ENCODE assay signal across 8 cellular contexts in the genomic region with DNA sequence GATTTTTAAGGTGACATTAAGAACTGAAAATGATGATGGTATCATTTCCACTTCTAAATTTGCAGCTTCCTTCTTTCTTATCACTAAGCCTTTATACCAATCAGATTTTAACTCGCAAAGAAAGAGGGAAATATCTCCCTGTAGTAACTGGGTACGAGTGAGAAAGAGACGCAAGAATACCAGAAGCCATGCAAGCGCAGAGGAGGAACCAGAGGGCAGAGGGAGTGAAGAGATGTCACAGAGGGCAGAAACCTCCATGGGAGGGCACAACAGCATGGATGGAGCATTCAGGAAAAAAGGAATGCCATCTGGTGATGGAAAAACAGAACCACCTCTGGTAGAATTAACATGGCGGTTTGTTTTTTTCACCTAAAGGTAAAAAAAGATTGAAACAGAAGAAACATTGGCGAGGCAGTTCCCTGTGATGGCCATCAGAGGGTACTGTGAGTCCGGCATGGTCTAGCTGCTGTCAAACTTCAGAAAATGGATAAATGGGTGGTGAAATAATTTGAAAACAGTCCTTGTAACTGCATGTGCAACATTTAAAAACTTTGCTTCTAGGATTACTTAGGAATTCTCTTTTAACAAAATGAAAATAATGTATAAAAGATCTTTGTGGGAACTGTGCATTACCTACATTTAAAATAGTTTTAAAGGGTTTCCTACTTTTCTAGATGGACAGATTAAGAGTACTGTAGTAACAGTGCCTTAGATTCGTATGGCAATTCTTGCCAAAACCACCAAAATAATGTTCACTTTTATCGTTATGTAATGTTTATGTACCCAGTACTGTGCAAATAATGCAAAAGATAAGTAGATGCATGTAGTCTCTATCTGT.
DNase-seq lines count a peak whose midpoint lies in the region; ATAC-seq and TF ChIP-seq lines count a peak whose summit lies in the region.

No MANE protein-coding gene starts in this region.

- intact Hi-C loops in activated T-helper 1 cell treated with anti-CD3 and anti-CD28 coated beads, Interleukin-12 subunit alpha, Interleukin-12 subunit beta, Interleukin-2, Interleukin-4 antibody, amounts not matched to agents 30 ng/mL and 10 ng/mL and 1 ng/mL, durations not matched to agents 14 hours and 24 hours and 36 hours (cut with micrococcal nuclease) = no loop called here

- no peaks in the 10 kb centered on the region for H3K9me3 Mint-ChIP-seq in activated T-helper 1 cell treated with anti-CD3 and anti-CD28 coated beads, Interleukin-12 subunit alpha, Interleukin-12 subunit beta, Interleukin-2, Interleukin-4 antibody, amounts not matched to agents 30 ng/mL and 10 ng/mL and 1 ng/mL, durations not matched to agents 14 hours and 24 hours and 36 hours

- H3K27me3 Mint-ChIP-seq in activated T-helper 1 cell treated with anti-CD3 and anti-CD28 coated beads, Interleukin-12 subunit alpha, Interleukin-12 subunit beta, Interleukin-2, Interleukin-4 antibody, amounts not matched to agents 30 ng/mL and 10 ng/mL and 1 ng/mL, durations not matched to agents 14 hours and 24 hours and 36 hours (ENCODE audit: insufficient read depth) = no peaks in the 10 kb centered on the region

- peak; percentile 44 for TF ChIP-seq CTCF in neural cell (IDR thresholded peaks at IDR 0.05; ENCODE audit: poor library complexity, severe bottlenecking)

- H3K27ac ChIP-seq in neural cell (ENCODE audit: low read length) = no peak overlapping the region

- no peaks in the 10 kb centered on the region for H3K36me3 Mint-ChIP-seq in activated T-helper 1 cell treated with anti-CD3 and anti-CD28 coated beads, Interleukin-12 subunit alpha, Interleukin-12 subunit beta, Interleukin-2, Interleukin-4 antibody, amounts not matched to agents 30 ng/mL and 10 ng/mL and 1 ng/mL, durations not matched to agents 14 hours and 24 hours and 36 hours (ENCODE audit: low read depth)

- H3K9ac ChIP-seq in neural cell (ENCODE audit: low read length) = no peak overlapping the region

- H3K27me3 ChIP-seq in neural cell (ENCODE audit: insufficient read depth, low read depth, low read length) = no peaks in the 10 kb centered on the region

- no peak overlapping the region for H2AFZ ChIP-seq in neural cell (ENCODE audit: low read depth, low read length)

- DNase-seq in AG20443 (ENCODE audit: low spot score) (peak; percentile 53), NCI-H2227 treated with DMSO at 0.1 percent for 48 hours (lab: John Stamatoyannopoulos, UW) (peak; percentile 14), dermis blood vessel endothelial cell (peak; percentile 64), NCI-H2171 (lab: John Stamatoyannopoulos, UW) (no peak)
- DNase-seq in activated T-helper 1 cell treated with anti-CD3 and anti-CD28 coated beads, Interleukin-12 subunit alpha, Interleukin-12 subunit beta, Interleukin-2, Interleukin-4 antibody, amounts not matched to agents 30 ng/mL and 10 ng/mL and 1 ng/mL, durations not matched to agents 14 hours and 24 hours and 36 hours (ENCODE audit: low spot score) = no peak

- H3K4me2 ChIP-seq in neural cell (ENCODE audit: low read length) = no peak overlapping the region

- no peaks in the 10 kb centered on the region for H3K9me2 ChIP-seq in neural cell (ENCODE audit: insufficient read depth, low read length)

- H3F3A ChIP-seq in neural cell (ENCODE audit: insufficient read depth, low read length, poor library complexity, severe bottlenecking) = no peaks in the 10 kb centered on the region

- no peak overlapping the region for H3K4me3 ChIP-seq in neural cell (ENCODE audit: low read length)

- H3K4me3 Mint-ChIP-seq in activated T-helper 1 cell treated with anti-CD3 and anti-CD28 coated beads, Interleukin-12 subunit alpha, Interleukin-12 subunit beta, Interleukin-2, Interleukin-4 antibody, amounts not matched to agents 30 ng/mL and 10 ng/mL and 1 ng/mL, durations not matched to agents 14 hours and 24 hours and 36 hours = no peak overlapping the region

- no peak for TF ChIP-seq EP300 in neural cell (conservative IDR thresholded peaks at IDR 0.05; ENCODE audit: poor library complexity, severe bottlenecking)

- H3K9me3 ChIP-seq in neural cell (ENCODE audit: low read length) = no peaks in the 10 kb centered on the region

- H3K79me2 ChIP-seq in neural cell (replicated peaks; ENCODE audit: insufficient read depth, low read length) = no peaks in the 10 kb centered on the region

- H3K27ac Mint-ChIP-seq in activated T-helper 1 cell treated with anti-CD3 and anti-CD28 coated beads, Interleukin-12 subunit alpha, Interleukin-12 subunit beta, Interleukin-2, Interleukin-4 antibody, amounts not matched to agents 30 ng/mL and 10 ng/mL and 1 ng/mL, durations not matched to agents 14 hours and 24 hours and 36 hours = no peak overlapping the region

- ATAC-seq in GM18511 (IDR thresholded peaks at IDR 0.05; ENCODE audit: unreplicated experiment) = peak; percentile 78
- no peak for ATAC-seq in HG03378 (IDR thresholded peaks at IDR 0.05; ENCODE audit: unreplicated experiment)

- H3K4me1 Mint-ChIP-seq in activated T-helper 1 cell treated with anti-CD3 and anti-CD28 coated beads, Interleukin-12 subunit alpha, Interleukin-12 subunit beta, Interleukin-2, Interleukin-4 antibody, amounts not matched to agents 30 ng/mL and 10 ng/mL and 1 ng/mL, durations not matched to agents 14 hours and 24 hours and 36 hours (ENCODE audit: low read depth) = no peaks in the 10 kb centered on the region

- H3K36me3 ChIP-seq in neural cell (ENCODE audit: insufficient read depth, low read length) = no peaks in the 10 kb centered on the region

- peak; percentile 29 for TF ChIP-seq RAD21 in neural cell (conservative IDR thresholded peaks at IDR 0.05)

- H4K20me1 ChIP-seq in neural cell (ENCODE audit: insufficient read depth) = no peaks in the 10 kb centered on the region

TF ChIP-seq in neural cell, 6 proteins besides CTCF, POLR2A, EP300 and RAD21:
- TF ChIP-seq POLR2AphosphoS5 (IDR thresholded peaks at IDR 0.05) (no peak), TAF1 (IDR thresholded peaks at IDR 0.05; ENCODE audit: low read depth) (no peak), MXI1 (conservative IDR thresholded peaks at IDR 0.05; ENCODE audit: poor library complexity, severe bottlenecking) (no peak), EZH2 (IDR thresholded peaks at IDR 0.05; ENCODE audit: borderline replicate concordance, insufficient read depth, low read length, poor library complexity, severe bottlenecking) (no peak), SMC3 (conservative IDR thresholded peaks at IDR 0.05; ENCODE audit: poor library complexity) (no peak)
- TF ChIP-seq, protein P1, sequence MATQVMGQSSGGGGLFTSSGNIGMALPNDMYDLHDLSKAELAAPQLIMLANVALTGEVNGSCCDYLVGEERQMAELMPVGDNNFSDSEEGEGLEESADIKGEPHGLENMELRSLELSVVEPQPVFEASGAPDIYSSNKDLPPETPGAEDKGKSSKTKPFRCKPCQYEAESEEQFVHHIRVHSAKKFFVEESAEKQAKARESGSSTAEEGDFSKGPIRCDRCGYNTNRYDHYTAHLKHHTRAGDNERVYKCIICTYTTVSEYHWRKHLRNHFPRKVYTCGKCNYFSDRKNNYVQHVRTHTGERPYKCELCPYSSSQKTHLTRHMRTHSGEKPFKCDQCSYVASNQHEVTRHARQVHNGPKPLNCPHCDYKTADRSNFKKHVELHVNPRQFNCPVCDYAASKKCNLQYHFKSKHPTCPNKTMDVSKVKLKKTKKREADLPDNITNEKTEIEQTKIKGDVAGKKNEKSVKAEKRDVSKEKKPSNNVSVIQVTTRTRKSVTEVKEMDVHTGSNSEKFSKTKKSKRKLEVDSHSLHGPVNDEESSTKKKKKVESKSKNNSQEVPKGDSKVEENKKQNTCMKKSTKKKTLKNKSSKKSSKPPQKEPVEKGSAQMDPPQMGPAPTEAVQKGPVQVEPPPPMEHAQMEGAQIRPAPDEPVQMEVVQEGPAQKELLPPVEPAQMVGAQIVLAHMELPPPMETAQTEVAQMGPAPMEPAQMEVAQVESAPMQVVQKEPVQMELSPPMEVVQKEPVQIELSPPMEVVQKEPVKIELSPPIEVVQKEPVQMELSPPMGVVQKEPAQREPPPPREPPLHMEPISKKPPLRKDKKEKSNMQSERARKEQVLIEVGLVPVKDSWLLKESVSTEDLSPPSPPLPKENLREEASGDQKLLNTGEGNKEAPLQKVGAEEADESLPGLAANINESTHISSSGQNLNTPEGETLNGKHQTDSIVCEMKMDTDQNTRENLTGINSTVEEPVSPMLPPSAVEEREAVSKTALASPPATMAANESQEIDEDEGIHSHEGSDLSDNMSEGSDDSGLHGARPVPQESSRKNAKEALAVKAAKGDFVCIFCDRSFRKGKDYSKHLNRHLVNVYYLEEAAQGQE (IDR thresholded peaks at IDR 0.05; ENCODE audit: borderline replicate concordance) = no peak

Comparison
In these comparisons a context has a peak if more than half of its experiments do, and no peak if none do; other contexts are left out.
1. DNase-seq: peak in AG20443 (single experiment), NCI-H2227 treated with DMSO at 0.1 percent for 48 hours (single experiment) and dermis blood vessel endothelial cell (single experiment); none in activated T-helper 1 cell treated with anti-CD3 and anti-CD28 coated beads, Interleukin-12 subunit alpha, Interleukin-12 subunit beta, Interleukin-2, Interleukin-4 antibody, amounts not matched to agents 30 ng/mL and 10 ng/mL and 1 ng/mL, durations not matched to agents 14 hours and 24 hours and 36 hours (single experiment) and NCI-H2171 (single experiment).